34 cellular contexts compared by ENCODE assay signal in the genomic region with DNA sequence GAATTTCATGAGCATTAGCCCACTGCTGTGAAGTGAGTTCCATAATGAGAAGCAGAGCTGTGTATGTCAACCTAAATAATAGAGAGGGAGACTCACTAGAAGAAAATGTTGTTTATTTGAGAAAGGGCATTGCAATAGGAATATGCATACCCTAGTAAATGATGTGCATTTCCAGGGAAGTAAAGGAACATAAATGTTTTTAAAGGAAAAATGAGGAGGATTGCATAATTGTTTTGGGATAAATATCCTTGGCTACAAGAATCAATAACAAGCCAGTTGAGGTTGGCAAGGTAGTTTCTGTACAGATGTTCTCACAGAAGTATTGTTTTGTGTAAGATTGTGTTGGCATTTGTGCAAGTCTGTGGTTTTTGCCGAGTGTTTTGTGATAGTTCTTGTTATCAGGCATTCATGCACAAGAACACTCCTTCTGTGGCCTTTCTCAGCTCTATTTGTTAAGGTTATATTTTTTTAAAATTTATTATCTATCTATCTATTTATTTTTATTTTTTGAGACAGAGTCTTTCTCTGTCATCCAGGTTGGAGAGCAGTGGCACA.
"Had no signal": no experiment of that assay in that cellular context is flagged by ENCODE, and none has a peak within 500 bp of the region (broad histone marks: within the 10 kb centered on the region; RNA-seq: fewer than 3 reads in every experiment).

No MANE protein-coding gene starts in this region.

- H3K36me3 ChIP-seq: adrenal gland, ascending aorta, breast epithelium, colonic mucosa, esophagus squamous epithelium, pancreas, prostate gland, sigmoid colon, stomach, thyroid gland, WERI-Rb-1 had no signal

- H3K4me3 Mint-ChIP-seq: activated naive CD8-positive, alpha-beta T cell; central memory CD8-positive, alpha-beta T cell; memory B cell; naive thymus-derived CD4-positive, alpha-beta T cell; neural crest cell; stimulated activated naive B cell treated with anti-CD40 and anti-IgM and Interleukin-4, amounts not matched to agents 10 μg/mL and 1 μg/mL and 100 μg/mL, for 72 hours; T-helper 17 cell had no signal

- ATAC-seq: activated CD4-positive, CD25-positive, alpha-beta regulatory T cell treated with anti-CD3 and anti-CD28 coated beads, Interleukin-2, amount 50 U/mL, for 24 hours; left cardiac atrium; naive thymus-derived CD4-positive, alpha-beta T cell; pancreas; SK-N-SH treated with all-trans-retinoic acid at 6 μM for 48 hours; stimulated activated naive B cell treated with anti-CD40 and anti-IgM and Interleukin-4, amounts not matched to agents 10 μg/mL and 1 μg/mL and 100 μg/mL, for 72 hours; T-helper 17 cell had no signal

- H3K27me3 ChIP-seq: adrenal gland, ascending aorta, breast epithelium, colonic mucosa, esophagus squamous epithelium, sigmoid colon, thyroid gland had no signal

- H3K27ac Mint-ChIP-seq: activated naive CD8-positive, alpha-beta T cell; memory B cell; naive thymus-derived CD4-positive, alpha-beta T cell; stimulated activated naive B cell treated with anti-CD40 and anti-IgM and Interleukin-4, amounts not matched to agents 10 μg/mL and 1 μg/mL and 100 μg/mL, for 72 hours; T-helper 17 cell had no signal

- H3K4me3 ChIP-seq: adrenal gland, ascending aorta, breast epithelium, colonic mucosa, esophagus squamous epithelium, pancreas, prostate gland, sigmoid colon, stomach, thyroid gland had no signal

- H3K4me1 ChIP-seq: adrenal gland, ascending aorta, breast epithelium, colonic mucosa, pancreas, prostate gland, sigmoid colon, stomach, thyroid gland had no signal

- H3K4me1 Mint-ChIP-seq: central memory CD8-positive, alpha-beta T cell; memory B cell; naive thymus-derived CD4-positive, alpha-beta T cell; neural crest cell; stimulated activated naive B cell treated with anti-CD40 and anti-IgM and Interleukin-4, amounts not matched to agents 10 μg/mL and 1 μg/mL and 100 μg/mL, for 72 hours had no signal

- H3K9me3 Mint-ChIP-seq: central memory CD8-positive, alpha-beta T cell; memory B cell; neural crest cell; stimulated activated naive B cell treated with anti-CD40 and anti-IgM and Interleukin-4, amounts not matched to agents 10 μg/mL and 1 μg/mL and 100 μg/mL, for 72 hours had no signal

- H3K36me3 Mint-ChIP-seq: activated naive CD8-positive, alpha-beta T cell; memory B cell; naive thymus-derived CD4-positive, alpha-beta T cell; stimulated activated naive B cell treated with anti-CD40 and anti-IgM and Interleukin-4, amounts not matched to agents 10 μg/mL and 1 μg/mL and 100 μg/mL, for 72 hours had no signal

- H3K27ac ChIP-seq: adrenal gland, ascending aorta, breast epithelium, colonic mucosa, epithelial cell of prostate, esophagus squamous epithelium, pancreas, prostate gland, sigmoid colon, thyroid gland, WERI-Rb-1 had no signal

- DNase-seq: activated CD4-positive, alpha-beta T cell treated with anti-CD3 and anti-CD28 coated beads for 48 hours; activated CD4-positive, alpha-beta T cell treated with anti-CD3 and anti-CD28 coated beads, Interleukin-2, amount 50 U/mL, for 48 hours; activated CD8-positive, alpha-beta memory T cell treated with anti-CD3 and anti-CD28 coated beads for 24 hours; activated effector memory CD4-positive, alpha-beta T cell treated with Interleukin-2 at 50 U/mL for 16 hours; activated naive CD4-positive, alpha-beta T cell treated with Interleukin-2 at 50 U/mL for 16 hours; adrenal gland; colonic mucosa; effector CD8-positive, alpha-beta T cell; esophagus squamous epithelium; hippocampal formation; left cardiac atrium; midbrain; naive thymus-derived CD4-positive, alpha-beta T cell; nucleus accumbens; pancreas; sigmoid colon; small intestine; stimulated activated CD4-positive, alpha-beta T cell treated with anti-CD3 and anti-CD28 coated beads, Interleukin-1b, Interleukin-23, amount 100 ng/mL, for 48 hours; stimulated activated naive B cell treated with anti-CD40 and anti-IgM and Interleukin-4, amounts not matched to agents 10 μg/mL and 1 μg/mL and 100 μg/mL, for 72 hours; stomach; T-helper 17 cell; T1000; thyroid gland; WERI-Rb-1 had no signal

- H3K9me3 ChIP-seq: adrenal gland, ascending aorta, breast epithelium, colonic mucosa, esophagus squamous epithelium, pancreas, prostate gland, sigmoid colon, stomach, thyroid gland had no signal
